9 cellular contexts compared by ENCODE assay signal in the genomic region with DNA sequence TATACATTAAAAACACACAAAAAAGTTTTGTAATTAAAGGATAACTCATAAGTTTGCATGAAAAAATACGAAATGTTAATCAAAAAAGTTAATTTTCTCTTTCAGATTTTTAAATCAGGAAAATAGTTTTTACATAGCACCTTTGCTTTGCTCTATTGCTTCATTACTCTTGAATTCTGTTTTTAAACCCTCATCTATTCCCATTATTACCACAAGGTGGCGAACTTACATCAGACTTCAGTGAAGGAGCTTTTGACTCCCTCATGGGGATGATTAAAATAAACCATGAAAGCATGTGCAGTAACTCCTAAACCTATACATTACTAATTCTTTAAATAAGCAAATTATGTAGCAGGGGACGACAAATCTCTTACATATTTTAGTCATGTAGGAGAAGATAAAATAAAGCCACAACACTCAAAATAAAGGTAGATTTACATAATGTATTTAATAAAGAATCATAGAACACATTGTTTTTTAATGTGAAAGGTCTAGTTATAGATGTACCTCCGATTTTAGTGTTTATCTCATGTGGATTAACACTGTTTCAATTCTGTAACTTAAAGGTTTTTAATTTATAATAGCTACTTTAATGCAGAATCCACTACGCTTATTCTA.
DNase-seq lines count a peak whose midpoint lies in the region; ATAC-seq and TF ChIP-seq lines count a peak whose summit lies in the region.
"Had no signal": no experiment of that assay in that cellular context is flagged by ENCODE, and none has a peak within 500 bp of the region (broad histone marks: within the 10 kb centered on the region; RNA-seq: fewer than 3 reads in every experiment).

No MANE protein-coding gene starts in this region.

- H3K4me3 Mint-ChIP-seq in effector memory CD8-positive, alpha-beta T cell, result no peak overlapping the region
- H3K4me3 Mint-ChIP-seq: activated naive CD4-positive, alpha-beta T cell treated with anti-CD3 and anti-CD28 coated beads, Interleukin-2, amount 50 U/mL, for 24 hours had no signal

- H2AFZ ChIP-seq in neural cell (ENCODE audit: low read depth, low read length), result no peak overlapping the region

- H3K27me3 ChIP-seq in Panc1 (ENCODE audit: control insufficient read depth, insufficient read depth, low read length) (no peaks in the 10 kb centered on the region), neural cell (ENCODE audit: insufficient read depth, low read depth, low read length) (no peaks in the 10 kb centered on the region)

- H3K9me3 ChIP-seq in Panc1 (ENCODE audit: control insufficient read depth, insufficient read depth, low read depth, low read length) (no peaks in the 10 kb centered on the region), neural cell (ENCODE audit: low read length) (no peaks in the 10 kb centered on the region)

- H3K36me3 Mint-ChIP-seq in effector memory CD8-positive, alpha-beta T cell (ENCODE audit: insufficient read depth), result no peaks in the 10 kb centered on the region
- H3K36me3 Mint-ChIP-seq: activated naive CD4-positive, alpha-beta T cell treated with anti-CD3 and anti-CD28 coated beads, Interleukin-2, amount 50 U/mL, for 24 hours had no signal

- H3K4me3 ChIP-seq in Panc1 (ENCODE audit: low read depth in 2 of 2, low read length in 2 of 2) (no peak overlapping the region), epithelial cell of esophagus (ENCODE audit: low read length) (no peak overlapping the region), neural cell (ENCODE audit: low read length) (no peak overlapping the region)

- H3F3A ChIP-seq in neural cell (ENCODE audit: insufficient read depth, low read length, poor library complexity, severe bottlenecking), result no peaks in the 10 kb centered on the region

- H3K9ac ChIP-seq in neural cell (ENCODE audit: low read length), result no peak overlapping the region

- H3K9me2 ChIP-seq in neural cell (ENCODE audit: insufficient read depth, low read length), result no peaks in the 10 kb centered on the region

- no peaks in the 10 kb centered on the region for H4K20me1 ChIP-seq in neural cell (ENCODE audit: insufficient read depth)

- no TSS peak for BruUV-seq in Panc1 (replicated peaks; lab: Mats Ljungman, UMichigan)

- no peaks in the 10 kb centered on the region for H3K36me3 ChIP-seq in Panc1 (ENCODE audit: control insufficient read depth, insufficient read depth, low read length)
- no peaks in the 10 kb centered on the region for H3K36me3 ChIP-seq in neural cell (ENCODE audit: insufficient read depth, low read length)

- intact Hi-C loops in Panc1 (cut with micrococcal nuclease; ENCODE audit: unreplicated experiment), result loop anchor here (2.0 to 10.0 kb wide), 2 partner anchors 374 to 1352 kb away; no protein-coding TSS in a partner anchor

- TF ChIP-seq CTCF in Panc1 (IDR thresholded peaks at IDR 0.05), result peak; percentile 52; the same call in 1 of the 2 replicates
- TF ChIP-seq CTCF in epithelial cell of esophagus (IDR thresholded peaks at IDR 0.05; ENCODE audit: insufficient read depth, low read depth, low read length, missing control alignments), result peak; percentile 72
- peak; percentile 89 for TF ChIP-seq CTCF in neural cell (IDR thresholded peaks at IDR 0.05; ENCODE audit: poor library complexity, severe bottlenecking)

- no peaks in the 10 kb centered on the region for H3K27me3 Mint-ChIP-seq in effector memory CD8-positive, alpha-beta T cell

- H3K4me1 ChIP-seq in Panc1 (ENCODE audit: control insufficient read depth, insufficient read depth, low read length), result no peaks in the 10 kb centered on the region

- peaks cover 4 to 11% of the 10 kb centered on the region in 2 donors for H3K9me3 Mint-ChIP-seq in effector memory CD8-positive, alpha-beta T cell
- H3K9me3 Mint-ChIP-seq: activated naive CD4-positive, alpha-beta T cell treated with anti-CD3 and anti-CD28 coated beads, Interleukin-2, amount 50 U/mL, for 24 hours had no signal

- H3K4me1 Mint-ChIP-seq in effector memory CD8-positive, alpha-beta T cell (ENCODE audit: low read depth in 2 of 2), result no peaks in the 10 kb centered on the region
- H3K4me1 Mint-ChIP-seq: activated naive CD4-positive, alpha-beta T cell treated with anti-CD3 and anti-CD28 coated beads, Interleukin-2, amount 50 U/mL, for 24 hours had no signal

- ATAC-seq in GM21619 (IDR thresholded peaks at IDR 0.05; ENCODE audit: unreplicated experiment), result peak; percentile 88
- ATAC-seq in Panc1, result no peak
- no peak for ATAC-seq in effector memory CD8-positive, alpha-beta T cell (replicated peaks)

- CTCF ChIA-PET in Panc1 (lab: Charles Lee), result interaction anchor here (0.5 to 1.0 kb wide), 4 partner anchors 409 to 1790 kb away, joined by 3 to 4 read pairs (median 4); no protein-coding TSS in a partner anchor

- H3K4me2 ChIP-seq in neural cell (ENCODE audit: low read length), result no peak overlapping the region

- DNase-seq in GM04503 (ENCODE audit: low read depth) (peak; percentile 11), LHCN-M2 (ENCODE audit: low read depth) (peak; percentile 37), Panc1 (ENCODE audit: low read depth, low spot score) (peak; percentile 30), epithelial cell of esophagus (ENCODE audit: low read depth) (peak; percentile 70)
- no peak for DNase-seq in activated CD8-positive, alpha-beta memory T cell treated with anti-CD3 and anti-CD28 coated beads for 24 hours
- DNase-seq in effector memory CD8-positive, alpha-beta T cell, result no peak

- in situ Hi-C loops in Panc1 (cut with HindIII; ENCODE audit: low pct_unique_long_range_greater_than_20kb, low sequenced_read_pairs), result no loop called here

- no peaks in the 10 kb centered on the region for H3K79me2 ChIP-seq in neural cell (replicated peaks; ENCODE audit: insufficient read depth, low read length)

- H3K27ac ChIP-seq in Panc1 (ENCODE audit: low read length) (no peak overlapping the region), neural cell (ENCODE audit: low read length) (no peak overlapping the region)

- POLR2A ChIA-PET in Panc1 (lab: Charles Lee), result no interaction called here

- TF ChIP-seq EP300 in neural cell (conservative IDR thresholded peaks at IDR 0.05; ENCODE audit: poor library complexity, severe bottlenecking), result no peak

- H3K27ac Mint-ChIP-seq in effector memory CD8-positive, alpha-beta T cell, result no peak overlapping the region
- H3K27ac Mint-ChIP-seq: activated naive CD4-positive, alpha-beta T cell treated with anti-CD3 and anti-CD28 coated beads, Interleukin-2, amount 50 U/mL, for 24 hours had no signal

- peak; percentile 95 for TF ChIP-seq RAD21 in neural cell (conservative IDR thresholded peaks at IDR 0.05)

TF ChIP-seq in neural cell, 6 proteins besides CTCF, POLR2A, EP300 and RAD21:
- TF ChIP-seq SMC3 (conservative IDR thresholded peaks at IDR 0.05; ENCODE audit: poor library complexity) (peak; percentile 95), TAF1 (IDR thresholded peaks at IDR 0.05; ENCODE audit: low read depth) (no peak)
- TF ChIP-seq, protein P1, sequence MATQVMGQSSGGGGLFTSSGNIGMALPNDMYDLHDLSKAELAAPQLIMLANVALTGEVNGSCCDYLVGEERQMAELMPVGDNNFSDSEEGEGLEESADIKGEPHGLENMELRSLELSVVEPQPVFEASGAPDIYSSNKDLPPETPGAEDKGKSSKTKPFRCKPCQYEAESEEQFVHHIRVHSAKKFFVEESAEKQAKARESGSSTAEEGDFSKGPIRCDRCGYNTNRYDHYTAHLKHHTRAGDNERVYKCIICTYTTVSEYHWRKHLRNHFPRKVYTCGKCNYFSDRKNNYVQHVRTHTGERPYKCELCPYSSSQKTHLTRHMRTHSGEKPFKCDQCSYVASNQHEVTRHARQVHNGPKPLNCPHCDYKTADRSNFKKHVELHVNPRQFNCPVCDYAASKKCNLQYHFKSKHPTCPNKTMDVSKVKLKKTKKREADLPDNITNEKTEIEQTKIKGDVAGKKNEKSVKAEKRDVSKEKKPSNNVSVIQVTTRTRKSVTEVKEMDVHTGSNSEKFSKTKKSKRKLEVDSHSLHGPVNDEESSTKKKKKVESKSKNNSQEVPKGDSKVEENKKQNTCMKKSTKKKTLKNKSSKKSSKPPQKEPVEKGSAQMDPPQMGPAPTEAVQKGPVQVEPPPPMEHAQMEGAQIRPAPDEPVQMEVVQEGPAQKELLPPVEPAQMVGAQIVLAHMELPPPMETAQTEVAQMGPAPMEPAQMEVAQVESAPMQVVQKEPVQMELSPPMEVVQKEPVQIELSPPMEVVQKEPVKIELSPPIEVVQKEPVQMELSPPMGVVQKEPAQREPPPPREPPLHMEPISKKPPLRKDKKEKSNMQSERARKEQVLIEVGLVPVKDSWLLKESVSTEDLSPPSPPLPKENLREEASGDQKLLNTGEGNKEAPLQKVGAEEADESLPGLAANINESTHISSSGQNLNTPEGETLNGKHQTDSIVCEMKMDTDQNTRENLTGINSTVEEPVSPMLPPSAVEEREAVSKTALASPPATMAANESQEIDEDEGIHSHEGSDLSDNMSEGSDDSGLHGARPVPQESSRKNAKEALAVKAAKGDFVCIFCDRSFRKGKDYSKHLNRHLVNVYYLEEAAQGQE (IDR thresholded peaks at IDR 0.05; ENCODE audit: borderline replicate concordance), result no peak

Comparison
In these comparisons a context has a peak if more than half of its experiments do, and no peak if none do; other contexts are left out.
1. DNase-seq: peak in GM04503 (single experiment), LHCN-M2 (single experiment), Panc1 (single experiment) and epithelial cell of esophagus (single experiment); none in activated CD8-positive, alpha-beta memory T cell treated with anti-CD3 and anti-CD28 coated beads for 24 hours (single experiment) and effector memory CD8-positive, alpha-beta T cell (0 of 3).
2. Peak in every context shown above with its lines, with median percentiles within 50 percentile points of each other: CTCF ChIP-seq.